Comparison of ENCODE assay signal across 1 cellular context in genomic region chr10:1058017-1058416, GRCh38.
TF ChIP-seq lines count a peak whose summit lies in the region.

No MANE protein-coding gene starts in this region.

TF ChIP-seq in WTC11, 78 proteins besides CTCF, POLR2A, EP300 and RAD21 (continued from another document):
- TF ChIP-seq SP1 (CRISPR knock-in tag; conservative IDR thresholded peaks at IDR 0.05): no peak
- no peak for TF ChIP-seq FOXP4 (CRISPR knock-in tag; IDR thresholded peaks at IDR 0.05)
- no peak for TF ChIP-seq ARID4B (CRISPR knock-in tag; IDR thresholded peaks at IDR 0.05; ENCODE audit: borderline replicate concordance)
- TF ChIP-seq NFATC4 (CRISPR knock-in tag; IDR thresholded peaks at IDR 0.05): no peak
- TF ChIP-seq E2F4 (CRISPR knock-in tag; IDR thresholded peaks at IDR 0.05; ENCODE audit: borderline replicate concordance, low read depth): no peak
- no peak for TF ChIP-seq CBFB (CRISPR knock-in tag; IDR thresholded peaks at IDR 0.05; ENCODE audit: low read depth)
- no peak for TF ChIP-seq E2F1 (CRISPR knock-in tag; IDR thresholded peaks at IDR 0.05)
- TF ChIP-seq ZNF281 (CRISPR knock-in tag; IDR thresholded peaks at IDR 0.05): no peak
- TF ChIP-seq SMAD3 (CRISPR knock-in tag; IDR thresholded peaks at IDR 0.05; ENCODE audit: borderline replicate concordance): no peak
- TF ChIP-seq GABPB1 (CRISPR knock-in tag; IDR thresholded peaks at IDR 0.05): no peak
- no peak for TF ChIP-seq ERG (CRISPR knock-in tag; IDR thresholded peaks at IDR 0.05)
